Comparison of ENCODE assay signal across 8 cellular contexts in the genomic region with DNA sequence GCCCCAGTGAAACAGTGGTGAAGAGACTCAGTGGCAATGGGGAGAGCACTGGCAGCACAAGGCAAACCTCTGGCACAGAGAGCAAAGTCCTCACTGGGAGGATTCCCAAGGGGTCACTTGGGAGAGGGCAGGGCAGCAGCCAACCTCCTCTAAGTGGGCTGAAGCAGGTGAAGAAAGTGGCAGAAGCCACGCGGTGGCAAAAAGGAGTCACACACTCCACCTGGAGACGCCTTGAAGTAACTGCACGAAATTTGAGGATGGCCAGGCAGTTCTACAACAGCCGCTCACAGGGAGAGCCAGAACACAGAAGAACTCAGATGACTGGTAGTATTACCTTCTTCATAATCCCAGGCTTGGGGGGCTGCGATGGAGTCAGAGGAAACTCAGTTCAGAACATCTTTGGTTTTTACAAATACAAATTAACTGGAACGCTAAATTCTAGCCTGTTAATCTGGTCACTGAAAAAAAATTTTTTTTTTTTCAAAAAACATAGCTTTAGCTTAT.
A peak's percentile ranks its signal among the peaks of the same experiment; 100 is the strongest.
DNase-seq lines count a peak whose midpoint lies in the region; ATAC-seq, FAIRE-seq and TF ChIP-seq lines count a peak whose summit lies in the region.

No MANE protein-coding gene starts in this region.

- H3K9me3 Mint-ChIP-seq in effector memory CD8-positive, alpha-beta T cell, result no peaks in the 10 kb centered on the region

- DNase-seq in AG10803 (ENCODE audit: low read depth) (peak; percentile 85), GM18507 (ENCODE audit: extremely low spot score, insufficient read length, low read depth) (peak; percentile 45), NCI-H2171 (lab: John Stamatoyannopoulos, UW) (peak; percentile 42)
- peak; percentile 36 for DNase-seq in activated CD4-positive, alpha-beta T cell treated with anti-CD3 and anti-CD28 coated beads, Interleukin-2, amount 50 U/mL, for 1 hour
- peak; percentile 7 to 16 (median 12) for DNase-seq in effector memory CD8-positive, alpha-beta T cell
- DNase-seq in stimulated activated naive CD8-positive, alpha-beta T cell treated with anti-CD3 and anti-CD28 coated beads, Interleukin-15, Interleukin-2, amounts not matched to agents 100 U/mL and 50 U/mL, for 24 hours, result peak; percentile 45

- H3K4me3 Mint-ChIP-seq in effector memory CD8-positive, alpha-beta T cell, result peak overlapping the region in 1 of 2 donors; percentile 62

- no peaks in the 10 kb centered on the region for H3K9me3 ChIP-seq in mucosa of stomach (ENCODE audit: control insufficient read depth, low read length)

- peaks cover 55 to 56% of the 10 kb centered on the region in 2 donors for H3K27me3 Mint-ChIP-seq in effector memory CD8-positive, alpha-beta T cell

- H3K36me3 ChIP-seq in mucosa of stomach (ENCODE audit: control insufficient read depth, insufficient read depth, low read length), result no peaks in the 10 kb centered on the region

- no peak overlapping the region for H3K27ac Mint-ChIP-seq in effector memory CD8-positive, alpha-beta T cell

- H3K4me1 ChIP-seq in mucosa of stomach (ENCODE audit: control insufficient read depth, insufficient read depth, low read length), result no peaks in the 10 kb centered on the region

- peak; percentile 71 for ATAC-seq in HG02981 (IDR thresholded peaks at IDR 0.05; ENCODE audit: unreplicated experiment)
- peak; percentile 79 for ATAC-seq in effector memory CD8-positive, alpha-beta T cell (replicated peaks)
- peak; percentile 85 for ATAC-seq in stimulated activated naive CD8-positive, alpha-beta T cell treated with anti-CD3 and anti-CD28 coated beads, Interleukin-15, Interleukin-2, amounts not matched to agents 100 U/mL and 50 U/mL, for 24 hours

- H3K4me3 ChIP-seq in AG10803 (ENCODE audit: low read length), result peak overlapping the region; percentile 82
- H3K4me3 ChIP-seq in mucosa of stomach (ENCODE audit: low read length), result no peak overlapping the region

- peaks cover 14 to 20% of the 10 kb centered on the region in 2 donors for H3K4me1 Mint-ChIP-seq in effector memory CD8-positive, alpha-beta T cell (ENCODE audit: low read depth in 2 of 2)

- no peaks in the 10 kb centered on the region for H3K36me3 Mint-ChIP-seq in effector memory CD8-positive, alpha-beta T cell (ENCODE audit: insufficient read depth)

- FAIRE-seq in GM18507 (lab: Jason Lieb, UNC), result peak; percentile 60

- TF ChIP-seq CTCF in AG10803 (conservative IDR thresholded peaks at IDR 0.05; ENCODE audit: low read length), result peak; percentile 74

- H3K9ac ChIP-seq in mucosa of stomach (ENCODE audit: low read length), result peak overlapping the region; percentile 11

- peaks cover 11% of the 10 kb centered on the region for H3K27me3 ChIP-seq in mucosa of stomach (ENCODE audit: control insufficient read depth, insufficient read depth, low read length)

Comparison
In these comparisons a context has a peak if more than half of its experiments do, and no peak if none do; other contexts are left out.
1. DNase-seq: peak in every context shown above with its lines; median percentile 85 in AG10803; 45 in GM18507; 45 in stimulated activated naive CD8-positive, alpha-beta T cell treated with anti-CD3 and anti-CD28 coated beads, Interleukin-15, Interleukin-2, amounts not matched to agents 100 U/mL and 50 U/mL, for 24 hours; 42 in NCI-H2171; 36 in activated CD4-positive, alpha-beta T cell treated with anti-CD3 and anti-CD28 coated beads, Interleukin-2, amount 50 U/mL, for 1 hour; 12 in effector memory CD8-positive, alpha-beta T cell.